ENCODE assay signal across 27 cellular contexts in genomic region chr2:164867779-164868397, GRCh38. TPM values are rescaled to one million over a fixed set of nuclear protein-coding genes. Genes with fewer than 3 reads are reported as not detected.
"Had no signal": no experiment of that assay in that cellular context is flagged by ENCODE, and none has a peak within 500 bp of the region (broad histone marks: within the 10 kb centered on the region; RNA-seq: fewer than 3 reads in every experiment).

No MANE protein-coding gene starts in this region.

- H3K4me3 Mint-ChIP-seq: activated CD4-positive, alpha-beta T cell treated with anti-CD3 and anti-CD28 coated beads for 36 hours; activated CD8-positive, alpha-beta memory T cell treated with anti-CD3 and anti-CD28 coated beads, Interleukin-2, amount 10 ng/mL, durations not matched to agents 7 days and 5 days; activated CD8-positive, alpha-beta T cell treated with anti-CD3 and anti-CD28 coated beads, Interleukin-2, amount 10 ng/mL, durations not matched to agents 7 days and 5 days; activated naive CD4-positive, alpha-beta T cell treated with anti-CD3 and anti-CD28 coated beads, Interleukin-2, amount 50 U/mL, for 24 hours; activated naive CD8-positive, alpha-beta T cell treated with anti-CD3 and anti-CD28 coated beads, Interleukin-2, amount 50 U/mL, for 24 hours; naive thymus-derived CD4-positive, alpha-beta T cell; neural crest cell; T-helper 17 cell had no signal

- H3K4me1 Mint-ChIP-seq: activated CD4-positive, alpha-beta T cell treated with anti-CD3 and anti-CD28 coated beads for 36 hours; activated CD8-positive, alpha-beta memory T cell treated with anti-CD3 and anti-CD28 coated beads, Interleukin-2, amount 10 ng/mL, durations not matched to agents 7 days and 5 days; activated naive CD4-positive, alpha-beta T cell treated with anti-CD3 and anti-CD28 coated beads, Interleukin-2, amount 50 U/mL, for 24 hours; naive thymus-derived CD4-positive, alpha-beta T cell; neural crest cell; T-helper 17 cell had no signal

- H2AFZ ChIP-seq: parathyroid adenoma had no signal

- H3K79me2 ChIP-seq: parathyroid adenoma had no signal

- H3K36me3 ChIP-seq: left ventricle myocardium inferior, right atrium auricular region, uterus had no signal

- DNase-seq: activated CD4-positive, alpha-beta T cell treated with anti-CD3 and anti-CD28 coated beads for 36 hours; activated CD4-positive, CD25-positive, alpha-beta regulatory T cell; activated CD8-positive, alpha-beta memory T cell treated with anti-CD3 and anti-CD28 coated beads, Interleukin-2, amount 10 ng/mL, durations not matched to agents 7 days and 5 days; activated CD8-positive, alpha-beta T cell treated with anti-CD3 and anti-CD28 coated beads, Interleukin-2, amount 10 ng/mL, durations not matched to agents 7 days and 5 days; activated naive CD8-positive, alpha-beta T cell treated with anti-CD3 and anti-CD28 coated beads, Interleukin-2, amount 50 U/mL, for 24 hours; activated T-cell treated with anti-CD3 and anti-CD28 coated beads, Interleukin-2, amount 50 U/mL, for 48 hours; central memory CD4-positive, alpha-beta T cell; dermis blood vessel endothelial cell; effector CD8-positive, alpha-beta T cell; left ventricle myocardium inferior; naive thymus-derived CD4-positive, alpha-beta T cell; nucleus accumbens; stimulated activated CD4-positive, alpha-beta T cell treated with anti-CD3 and anti-CD28 coated beads, Interleukin-15, amount 100 ng/mL, for 24 hours; stimulated activated CD4-positive, alpha-beta T cell treated with anti-CD3 and anti-CD28 coated beads, Interleukin-2, amount 100 ng/mL, for 24 hours; stimulated activated naive CD4-positive, alpha-beta T cell treated with Interleukin-2 at 50 U/mL for 16 hours; T-helper 17 cell; testis; trophoblast cell; uterus had no signal

- H3K36me3 Mint-ChIP-seq: activated CD8-positive, alpha-beta memory T cell treated with anti-CD3 and anti-CD28 coated beads, Interleukin-2, amount 10 ng/mL, durations not matched to agents 7 days and 5 days; activated naive CD4-positive, alpha-beta T cell treated with anti-CD3 and anti-CD28 coated beads, Interleukin-2, amount 50 U/mL, for 24 hours; naive thymus-derived CD4-positive, alpha-beta T cell had no signal

- H3K9me3 Mint-ChIP-seq: activated naive CD8-positive, alpha-beta T cell treated with anti-CD3 and anti-CD28 coated beads, Interleukin-2, amount 50 U/mL, for 24 hours; activated T-helper 2 cell treated with anti-CD3 and anti-CD28 coated beads, Interferon-gamma antibody, Interleukin-2, Interleukin-4, amounts not matched to agents 10 μg/mL and 5 μg/mL and 100 μg/mL, durations not matched to agents 14 hours and 24 hours and 36 hours had no signal

- H3K9ac ChIP-seq: parathyroid adenoma had no signal

- H3K27ac ChIP-seq: left ventricle myocardium inferior, parathyroid adenoma, right atrium auricular region, testis, uterus had no signal

- H3K27me3 ChIP-seq: right atrium auricular region, testis, uterus had no signal

- H3K9me3 ChIP-seq: left ventricle myocardium inferior, right atrium auricular region, testis, uterus had no signal

- ATAC-seq: activated CD4-positive, alpha-beta T cell treated with anti-CD3 and anti-CD28 coated beads for 36 hours; activated CD8-positive, alpha-beta memory T cell treated with anti-CD3 and anti-CD28 coated beads, Interleukin-2, amount 10 ng/mL, durations not matched to agents 7 days and 5 days; activated CD8-positive, alpha-beta T cell treated with anti-CD3 and anti-CD28 coated beads, Interleukin-2, amount 10 ng/mL, durations not matched to agents 7 days and 5 days; activated naive CD8-positive, alpha-beta T cell treated with anti-CD3 and anti-CD28 coated beads, Interleukin-2, amount 50 U/mL, for 24 hours; naive thymus-derived CD4-positive, alpha-beta T cell; T-helper 17 cell had no signal

- FAIRE-seq: endometrium, frontal cortex had no signal

- H3K4me3 ChIP-seq: left ventricle myocardium inferior, lung, right atrium auricular region, testis, uterus had no signal

- H3K27ac Mint-ChIP-seq: activated CD4-positive, alpha-beta T cell treated with anti-CD3 and anti-CD28 coated beads for 36 hours; activated CD8-positive, alpha-beta memory T cell treated with anti-CD3 and anti-CD28 coated beads, Interleukin-2, amount 10 ng/mL, durations not matched to agents 7 days and 5 days; activated CD8-positive, alpha-beta T cell treated with anti-CD3 and anti-CD28 coated beads, Interleukin-2, amount 10 ng/mL, durations not matched to agents 7 days and 5 days; activated naive CD4-positive, alpha-beta T cell treated with anti-CD3 and anti-CD28 coated beads, Interleukin-2, amount 50 U/mL, for 24 hours; activated naive CD8-positive, alpha-beta T cell treated with anti-CD3 and anti-CD28 coated beads, Interleukin-2, amount 50 U/mL, for 24 hours; activated T-helper 2 cell treated with anti-CD3 and anti-CD28 coated beads, Interferon-gamma antibody, Interleukin-2, Interleukin-4, amounts not matched to agents 10 μg/mL and 5 μg/mL and 100 μg/mL, durations not matched to agents 14 hours and 24 hours and 36 hours; naive thymus-derived CD4-positive, alpha-beta T cell; T-helper 17 cell had no signal

- H3K4me1 ChIP-seq: left ventricle myocardium inferior, parathyroid adenoma, right atrium auricular region, testis, uterus had no signal

- H3K27me3 Mint-ChIP-seq: activated CD8-positive, alpha-beta memory T cell treated with anti-CD3 and anti-CD28 coated beads, Interleukin-2, amount 10 ng/mL, durations not matched to agents 7 days and 5 days; activated naive CD4-positive, alpha-beta T cell treated with anti-CD3 and anti-CD28 coated beads, Interleukin-2, amount 50 U/mL, for 24 hours; activated naive CD8-positive, alpha-beta T cell treated with anti-CD3 and anti-CD28 coated beads, Interleukin-2, amount 50 U/mL, for 24 hours; T-helper 17 cell had no signal

RNA-seq across cellular contexts. Expression of gene COBLL1, which starts 26.3 kb away (rescaled TPM):
- total RNA-seq: activated CD4-positive, alpha-beta T cell treated with anti-CD3 and anti-CD28 coated beads for 36 hours; activated CD8-positive, alpha-beta memory T cell treated with anti-CD3 and anti-CD28 coated beads, Interleukin-2, amount 10 ng/mL, durations not matched to agents 7 days and 5 days; activated CD8-positive, alpha-beta T cell treated with anti-CD3 and anti-CD28 coated beads, Interleukin-2, amount 10 ng/mL, durations not matched to agents 7 days and 5 days had no signal
